Comparison of ENCODE assay signal across 9 cellular contexts in genomic region chr2:12507295-12507694, GRCh38.
A peak's percentile ranks its signal among the peaks of the same experiment; 100 is the strongest.
DNase-seq lines count a peak whose midpoint lies in the region; ATAC-seq lines count a peak whose summit lies in the region.
"Had no signal": no experiment of that assay in that cellular context is flagged by ENCODE, and none has a peak within 500 bp of the region (broad histone marks: within the 10 kb centered on the region; RNA-seq: fewer than 3 reads in every experiment).

No MANE protein-coding gene starts in this region.

- DNase-seq in GM04503 (ENCODE audit: low read depth) (peak; percentile 87), NAMALWA (ENCODE audit: low spot score) (peak; percentile 43), activated T-cell treated with anti-CD3 and anti-CD28 coated beads for 48 hours (ENCODE audit: low read depth) (peak; percentile 76), memory B cell (ENCODE audit: low spot score in 2 of 2) (peak in 1 of 2 donors; percentile 23), GM19240 (ENCODE audit: insufficient read length, low spot score) (no peak), NCI-H2081 treated with DMSO at 0.1 percent for 48 hours (lab: John Stamatoyannopoulos, UW) (no peak), hypothalamus (lab: John Stamatoyannopoulos, UW) (no peak)

- peaks cover 36% of the 10 kb centered on the region for H3K4me1 Mint-ChIP-seq in memory B cell
- H3K4me1 Mint-ChIP-seq: neural crest cell had no signal

- H3K9me3 Mint-ChIP-seq in memory B cell = peaks cover 7% of the 10 kb centered on the region

- H3K27me3 Mint-ChIP-seq in memory B cell = peaks cover 24% of the 10 kb centered on the region

- ATAC-seq in HG02571 (IDR thresholded peaks at IDR 0.05; ENCODE audit: unreplicated experiment) (peak; percentile 60), memory B cell (ENCODE audit: low read depth) (peak; percentile 93)

- no peak overlapping the region for H3K27ac Mint-ChIP-seq in memory B cell

- no peaks in the 10 kb centered on the region for H3K36me3 Mint-ChIP-seq in memory B cell

- H3K4me3 Mint-ChIP-seq in memory B cell = peak overlapping the region; percentile 44
- H3K4me3 Mint-ChIP-seq: neural crest cell had no signal

Comparison
In these comparisons a context has a peak if more than half of its experiments do, and no peak if none do; other contexts are left out.
1. DNase-seq: peak in GM04503 (single experiment), NAMALWA (single experiment) and activated T-cell treated with anti-CD3 and anti-CD28 coated beads for 48 hours (single experiment); none in GM19240 (single experiment), NCI-H2081 treated with DMSO at 0.1 percent for 48 hours (single experiment) and hypothalamus (0 of 51).